ENCODE assay signal across 29 cellular contexts in the genomic region with DNA sequence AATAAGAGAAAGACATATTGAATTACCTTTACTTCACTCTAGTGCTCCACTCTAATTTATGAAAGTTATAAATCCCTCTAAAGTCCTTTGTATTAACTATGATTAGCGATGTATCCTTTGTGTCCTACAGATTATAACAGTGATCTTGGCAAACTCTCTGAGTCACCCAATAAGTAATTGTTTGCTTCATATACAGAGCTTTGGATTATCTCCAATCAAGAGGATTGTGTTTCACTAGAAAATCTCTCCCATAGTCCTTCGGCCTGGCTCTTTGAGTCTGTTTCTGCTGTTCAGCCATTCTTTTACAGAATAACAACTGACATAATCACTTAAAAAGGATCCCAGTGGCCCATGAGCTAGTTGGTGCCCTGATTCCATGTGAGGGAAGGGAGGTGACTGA. TPM values are rescaled to one million over a fixed set of nuclear protein-coding genes. Genes with fewer than 3 reads are reported as not detected.
DNase-seq lines count a peak whose midpoint lies in the region; ATAC-seq and TF ChIP-seq lines count a peak whose summit lies in the region.
"Had no signal": no experiment of that assay in that cellular context is flagged by ENCODE, and none has a peak within 500 bp of the region (broad histone marks: within the 10 kb centered on the region; RNA-seq: fewer than 3 reads in every experiment).

No MANE protein-coding gene starts in this region.

- in situ Hi-C loops in gastrocnemius medialis (cut with MboI; ENCODE audit: low sequenced_read_pairs in 4 of 4): no loop called here

- intact Hi-C loops in heart right ventricle (cut with DNase I) (no loop called here), Right ventricle myocardium superior (cut with DNase I) (no loop called here), gastrocnemius medialis (cut with DNase I; ENCODE audit: low total_unique reads) (no loop called here)

- H3K27ac ChIP-seq in heart right ventricle: peak overlapping the region in 4 of 10 donors; percentile 25 to 53 (median 32)
- H3K27ac ChIP-seq in gastrocnemius medialis: peak overlapping the region; percentile 88 to 96 (median 96)
- no peak overlapping the region for H3K27ac ChIP-seq in Peyer's patch
- H3K27ac ChIP-seq: sigmoid colon, SK-N-MC, tibial nerve had no signal

- TF ChIP-seq CTCF in heart right ventricle (IDR thresholded peaks at IDR 0.05) (no peak), choroid plexus epithelial cell (conservative IDR thresholded peaks at IDR 0.05; ENCODE audit: low read depth, low read length) (no peak), gastrocnemius medialis (IDR thresholded peaks at IDR 0.05 in 4 of 5, conservative IDR thresholded peaks at IDR 0.05 in 1 of 5) (no peak), Peyer's patch (IDR thresholded peaks at IDR 0.05) (no peak)

- no peaks in the 10 kb centered on the region for H3K27me3 ChIP-seq in heart right ventricle
- no peaks in the 10 kb centered on the region for H3K27me3 ChIP-seq in gastrocnemius medialis
- H3K27me3 ChIP-seq in Peyer's patch: no peaks in the 10 kb centered on the region

- H3K4me1 ChIP-seq in heart right ventricle (peaks cover 0 to 18% (median 11%) of the 10 kb centered on the region in 9 donors), gastrocnemius medialis (peaks cover 54 to 67% of the 10 kb centered on the region in 2 donors), Peyer's patch (no peaks in the 10 kb centered on the region)
- H3K4me1 ChIP-seq: sigmoid colon, tibial nerve had no signal

- H3K36me3 ChIP-seq in heart right ventricle: peaks cover 0 to 29% (median 0%) of the 10 kb centered on the region in 9 donors
- peaks cover 0 to 31% of the 10 kb centered on the region in 2 donors for H3K36me3 ChIP-seq in gastrocnemius medialis
- H3K36me3 ChIP-seq in Peyer's patch: no peaks in the 10 kb centered on the region
- H3K36me3 ChIP-seq: sigmoid colon, tibial nerve had no signal

- 46 to 62% methylated on average over 2 of the region's 2 CpGs for WGBS in heart right ventricle, 2 donors

- ATAC-seq in heart right ventricle (no peak), Right ventricle myocardium superior (ENCODE audit: poor library complexity) (no peak), gastrocnemius medialis (no peak)
- ATAC-seq: activated T-cell treated with anti-CD3 and anti-CD28 coated beads, Interleukin-2, amount 50 U/mL, for 72 hours; stimulated activated effector memory CD8-positive, alpha-beta T cell treated with anti-CD3 and anti-CD28 coated beads, Interleukin-12 subunit alpha, Interleukin-12 subunit beta, amount 100 ng/mL, for 72 hours; T-helper 17 cell had no signal

- no peak for DNase-seq in heart right ventricle
- no peak for DNase-seq in Right ventricle myocardium superior
- DNase-seq in NCI-H82 (lab: John Stamatoyannopoulos, UW): peak; percentile 92
- DNase-seq in choroid plexus epithelial cell (ENCODE audit: low read depth): peak; percentile 26
- no peak for DNase-seq in gastrocnemius medialis
- DNase-seq in Peyer's patch: no peak
- no peak for DNase-seq in activated naive CD4-positive, alpha-beta T cell treated with anti-CD3 and anti-CD28 coated beads, Interleukin-2, amount 50 U/mL, for 16 hours
- no peak for DNase-seq in cerebellar nuclear complex (lab: John Stamatoyannopoulos, UW)
- DNase-seq: activated CD4-positive, alpha-beta memory T cell treated with anti-CD3 and anti-CD28 coated beads for 36 hours; activated CD4-positive, CD25-positive, alpha-beta regulatory T cell treated with anti-CD3 and anti-CD28 coated beads, Interleukin-2, amount 50 U/mL, for 72 hours; activated naive CD4-positive, alpha-beta T cell; activated T-cell treated with anti-CD3 and anti-CD28 coated beads, Interleukin-2, amount 50 U/mL, for 72 hours; Calu3; NCI-H1105; NCI-H187; NCI-H526 treated with DMSO at 0.1 percent for 48 hours; posterior cingulate gyrus; RPMI8226; sigmoid colon; stimulated activated CD4-positive, alpha-beta T cell treated with anti-CD3 and anti-CD28 coated beads, Interleukin-4, amount 100 ng/mL, for 4 hours; T-helper 17 cell had no signal

- H3K9me3 ChIP-seq in heart right ventricle (no peaks in the 10 kb centered on the region), gastrocnemius medialis (no peaks in the 10 kb centered on the region), Peyer's patch (no peaks in the 10 kb centered on the region)
- H3K9me3 ChIP-seq: sigmoid colon, tibial nerve had no signal

- TF ChIP-seq POLR2A in gastrocnemius medialis (IDR thresholded peaks at IDR 0.05): no peak
- TF ChIP-seq POLR2A in Peyer's patch (IDR thresholded peaks at IDR 0.05): no peak

- H3K4me3 ChIP-seq in heart right ventricle (peak overlapping the region in 6 of 10 donors; percentile 30 to 67 (median 62)), choroid plexus epithelial cell (ENCODE audit: low read depth, low read length) (no peak overlapping the region), gastrocnemius medialis (no peak overlapping the region), Peyer's patch (no peak overlapping the region)
- H3K4me3 ChIP-seq: sigmoid colon, SK-N-MC, tibial nerve had no signal

RNA-seq across cellular contexts. Expression of a gene that starts 9.5 kb away (rescaled TPM):
- total RNA-seq in heart right ventricle: 1,000 to 10,000 TPM in 6 of 10 donors, 100 to 1,000 TPM in 4; 195 to 2,841 (median 1,290) TPM
- 100 to 1,000 TPM; 115 to 281 TPM for polyA plus RNA-seq in heart right ventricle
- 511 TPM for total RNA-seq in Right ventricle myocardium superior
- 100 to 1,000 TPM; 150 to 518 (median 314) TPM for total RNA-seq in gastrocnemius medialis
- total RNA-seq in Peyer's patch: not detected
- total RNA-seq: activated CD4-positive, alpha-beta memory T cell treated with anti-CD3 and anti-CD28 coated beads for 36 hours; activated T-cell treated with anti-CD3 and anti-CD28 coated beads, Interleukin-2, amount 50 U/mL, for 72 hours; Calu3; Daoy; endothelial cell of umbilical vein; HT-29; lower leg skin; sigmoid colon; T-helper 17 cell; tibial nerve had no signal
- polyA plus RNA-seq: endothelial cell of umbilical vein, keratinocyte had no signal

Comparison
In these comparisons a context has a peak if more than half of its experiments do, and no peak if none do; other contexts are left out.
1. DNase-seq: peak in NCI-H82 (single experiment) and choroid plexus epithelial cell (single experiment); none in heart right ventricle (0 of 2), Right ventricle myocardium superior (single experiment), gastrocnemius medialis (0 of 2), Peyer's patch (0 of 3), activated naive CD4-positive, alpha-beta T cell treated with anti-CD3 and anti-CD28 coated beads, Interleukin-2, amount 50 U/mL, for 16 hours (single experiment) and cerebellar nuclear complex (0 of 2).
2. H3K27ac ChIP-seq: peak in gastrocnemius medialis (4 of 4); none in Peyer's patch (0 of 4).
3. H3K4me3 ChIP-seq: peak in heart right ventricle (6 of 10); none in choroid plexus epithelial cell (single experiment), gastrocnemius medialis (0 of 4) and Peyer's patch (0 of 4).
4. RNA of a gene that starts 9.5 kb away (total RNA-seq): 195 to 2,841 TPM in heart right ventricle, 511 TPM in Right ventricle myocardium superior (single experiment) and 150 to 518 TPM in gastrocnemius medialis; not detected in Peyer's patch; every median in the first group is over 100 times any median in the second.